In the genomic region with DNA sequence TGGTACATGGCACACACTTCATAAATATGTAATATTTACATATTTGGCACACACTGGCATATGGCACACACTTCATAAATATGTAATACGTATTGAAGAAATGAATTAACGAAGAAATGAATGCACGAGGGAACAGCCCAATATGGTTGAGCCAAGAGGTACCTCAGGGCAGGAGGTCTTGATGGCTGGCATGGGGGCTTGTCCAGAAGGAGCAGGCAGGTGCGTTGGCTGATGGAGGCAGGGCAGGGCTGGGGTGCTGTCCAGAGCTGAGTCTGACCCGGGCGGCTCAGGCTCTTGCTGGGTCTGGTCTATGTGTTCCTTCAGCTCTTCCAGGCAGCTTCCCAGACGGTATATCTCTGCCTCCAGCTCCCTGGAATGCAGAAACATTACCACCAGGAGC, we compare ENCODE assay signal across 22 cellular contexts. TPM values are rescaled to one million over a fixed set of nuclear protein-coding genes. Genes with fewer than 3 reads are reported as not detected.
DNase-seq lines count a peak whose midpoint lies in the region; FAIRE-seq and TF ChIP-seq lines count a peak whose summit lies in the region.
"Had no signal": no experiment of that assay in that cellular context is flagged by ENCODE, and none has a peak within 500 bp of the region (broad histone marks: within the 10 kb centered on the region; RNA-seq: fewer than 3 reads in every experiment).

No MANE protein-coding gene starts in this region.

- CTCF ChIA-PET in activated naive CD4-positive, alpha-beta T cell treated with anti-CD3 and anti-CD28 coated beads, Interleukin-2, amount 10 ng/mL, durations not matched to agents 7 days and 5 days (lab: Charles Lee) = interaction anchor here (1.7 to 2.2 kb wide), 2 partner anchors 23 to 26 kb away, joined by 5 to 10 read pairs; a partner anchor contains a TSS

- FAIRE-seq in kidney (lab: Jason Lieb, UNC) = no peak
- FAIRE-seq: D721Med, G401.6 had no signal

- H3K9me3 ChIP-seq in kidney (ENCODE audit: control insufficient read depth in 1 of 2, low read length in 2 of 2) (no peaks in the 10 kb centered on the region), vagina (no peaks in the 10 kb centered on the region)

- TF ChIP-seq CTCF in kidney (IDR thresholded peaks at IDR 0.05; ENCODE audit: borderline replicate concordance, extremely low read depth, insufficient read depth) = no peak
- TF ChIP-seq CTCF in vagina (IDR thresholded peaks at IDR 0.05) = no peak

- H3K4me1 ChIP-seq in kidney (ENCODE audit: control insufficient read depth in 1 of 2, insufficient read depth in 1 of 2, low read depth in 1 of 2, low read length in 2 of 2) = no peaks in the 10 kb centered on the region
- peaks cover 31% of the 10 kb centered on the region for H3K4me1 ChIP-seq in vagina

- H3K4me3 ChIP-seq in kidney (ENCODE audit: low read length in 2 of 2) (no peak overlapping the region), vagina (no peak overlapping the region)
- H3K4me3 ChIP-seq: dorsolateral prefrontal cortex had no signal

- H3K9ac ChIP-seq in kidney (ENCODE audit: low read length in 2 of 2) = no peak overlapping the region

- peaks cover 73% of the 10 kb centered on the region for H3K4me1 Mint-ChIP-seq in activated naive CD4-positive, alpha-beta T cell treated with anti-CD3 and anti-CD28 coated beads, Interleukin-2, amount 10 ng/mL, durations not matched to agents 7 days and 5 days
- peaks cover 72% of the 10 kb centered on the region for H3K4me1 Mint-ChIP-seq in activated T-helper 1 cell treated with anti-CD3 and anti-CD28 coated beads, Interleukin-12 subunit alpha, Interleukin-12 subunit beta, Interleukin-2, Interleukin-4 antibody, amounts not matched to agents 30 ng/mL and 10 ng/mL and 1 ng/mL, durations not matched to agents 14 hours and 24 hours and 36 hours (ENCODE audit: low read depth)

- intact Hi-C loops in activated T-helper 1 cell treated with anti-CD3 and anti-CD28 coated beads, Interleukin-12 subunit alpha, Interleukin-12 subunit beta, Interleukin-2, Interleukin-4 antibody, amounts not matched to agents 30 ng/mL and 10 ng/mL and 1 ng/mL, durations not matched to agents 14 hours and 24 hours and 36 hours (cut with micrococcal nuclease) = no loop called here
- intact Hi-C loops in kidney (cut with DNase I) (no loop called here), vagina (cut with DNase I) (no loop called here)

- H3K36me3 Mint-ChIP-seq in activated naive CD4-positive, alpha-beta T cell treated with anti-CD3 and anti-CD28 coated beads, Interleukin-2, amount 10 ng/mL, durations not matched to agents 7 days and 5 days = peaks cover 85% of the 10 kb centered on the region
- H3K36me3 Mint-ChIP-seq in activated T-helper 1 cell treated with anti-CD3 and anti-CD28 coated beads, Interleukin-12 subunit alpha, Interleukin-12 subunit beta, Interleukin-2, Interleukin-4 antibody, amounts not matched to agents 30 ng/mL and 10 ng/mL and 1 ng/mL, durations not matched to agents 14 hours and 24 hours and 36 hours (ENCODE audit: low read depth) = peaks cover 76% of the 10 kb centered on the region

- H3K27me3 ChIP-seq in vagina = no peaks in the 10 kb centered on the region
- H3K27me3 ChIP-seq: dorsolateral prefrontal cortex had no signal

- TF ChIP-seq POLR2A in vagina (IDR thresholded peaks at IDR 0.05) = no peak

- H3K9me3 Mint-ChIP-seq in activated naive CD4-positive, alpha-beta T cell treated with anti-CD3 and anti-CD28 coated beads, Interleukin-2, amount 10 ng/mL, durations not matched to agents 7 days and 5 days = no peaks in the 10 kb centered on the region
- no peaks in the 10 kb centered on the region for H3K9me3 Mint-ChIP-seq in activated T-helper 1 cell treated with anti-CD3 and anti-CD28 coated beads, Interleukin-12 subunit alpha, Interleukin-12 subunit beta, Interleukin-2, Interleukin-4 antibody, amounts not matched to agents 30 ng/mL and 10 ng/mL and 1 ng/mL, durations not matched to agents 14 hours and 24 hours and 36 hours
- H3K9me3 Mint-ChIP-seq: type B pancreatic cell had no signal

- no peaks in the 10 kb centered on the region for H3K27me3 Mint-ChIP-seq in activated naive CD4-positive, alpha-beta T cell treated with anti-CD3 and anti-CD28 coated beads, Interleukin-2, amount 10 ng/mL, durations not matched to agents 7 days and 5 days
- H3K27me3 Mint-ChIP-seq in activated T-helper 1 cell treated with anti-CD3 and anti-CD28 coated beads, Interleukin-12 subunit alpha, Interleukin-12 subunit beta, Interleukin-2, Interleukin-4 antibody, amounts not matched to agents 30 ng/mL and 10 ng/mL and 1 ng/mL, durations not matched to agents 14 hours and 24 hours and 36 hours (ENCODE audit: insufficient read depth) = no peaks in the 10 kb centered on the region
- H3K27me3 Mint-ChIP-seq: type B pancreatic cell had no signal

- peak overlapping the region; percentile 82 for H3K27ac Mint-ChIP-seq in activated naive CD4-positive, alpha-beta T cell treated with anti-CD3 and anti-CD28 coated beads, Interleukin-2, amount 10 ng/mL, durations not matched to agents 7 days and 5 days
- H3K27ac Mint-ChIP-seq in activated T-helper 1 cell treated with anti-CD3 and anti-CD28 coated beads, Interleukin-12 subunit alpha, Interleukin-12 subunit beta, Interleukin-2, Interleukin-4 antibody, amounts not matched to agents 30 ng/mL and 10 ng/mL and 1 ng/mL, durations not matched to agents 14 hours and 24 hours and 36 hours = peak overlapping the region; percentile 82
- H3K27ac Mint-ChIP-seq: type B pancreatic cell had no signal

- no peak overlapping the region for H3K4me3 Mint-ChIP-seq in activated naive CD4-positive, alpha-beta T cell treated with anti-CD3 and anti-CD28 coated beads, Interleukin-2, amount 10 ng/mL, durations not matched to agents 7 days and 5 days
- no peak overlapping the region for H3K4me3 Mint-ChIP-seq in activated T-helper 1 cell treated with anti-CD3 and anti-CD28 coated beads, Interleukin-12 subunit alpha, Interleukin-12 subunit beta, Interleukin-2, Interleukin-4 antibody, amounts not matched to agents 30 ng/mL and 10 ng/mL and 1 ng/mL, durations not matched to agents 14 hours and 24 hours and 36 hours
- H3K4me3 Mint-ChIP-seq: type B pancreatic cell had no signal

- H3K36me3 ChIP-seq in kidney (ENCODE audit: control insufficient read depth in 1 of 2, insufficient read depth in 2 of 2, low read length in 2 of 2) (peaks cover 25 to 47% of the 10 kb centered on the region in 2 donors), vagina (peaks cover 0 to 61% of the 10 kb centered on the region in 2 donors)

- H3K27ac ChIP-seq in kidney (ENCODE audit: low read depth in 2 of 2, low read length in 2 of 2) = no peak overlapping the region
- peak overlapping the region; percentile 34 for H3K27ac ChIP-seq in vagina
- H3K27ac ChIP-seq: dorsolateral prefrontal cortex, WERI-Rb-1 had no signal

- DNase-seq in activated naive CD4-positive, alpha-beta T cell treated with anti-CD3 and anti-CD28 coated beads, Interleukin-2, amount 10 ng/mL, durations not matched to agents 7 days and 5 days = no peak
- no peak for DNase-seq in activated naive CD4-positive, alpha-beta T cell (lab: John Stamatoyannopoulos, UW)
- DNase-seq in activated T-helper 1 cell treated with anti-CD3 and anti-CD28 coated beads, Interleukin-12 subunit alpha, Interleukin-12 subunit beta, Interleukin-2, Interleukin-4 antibody, amounts not matched to agents 30 ng/mL and 10 ng/mL and 1 ng/mL, durations not matched to agents 14 hours and 24 hours and 36 hours (ENCODE audit: low spot score) = no peak
- DNase-seq in kidney (peak; percentile 62), vagina (ENCODE audit: extremely low spot score in 2 of 2) (no peak), DMS 273 (lab: John Stamatoyannopoulos, UW; ENCODE audit: unreplicated experiment) (no peak), pons (ENCODE audit: low spot score) (no peak), SW 1271 (lab: John Stamatoyannopoulos, UW) (no peak)
- DNase-seq: activated CD8-positive, alpha-beta memory T cell treated with anti-CD3 and anti-CD28 coated beads, Interleukin-2, amount 50 U/mL, for 4 hours; dorsolateral prefrontal cortex; HCEC 1CT; KBM-7; NCI-H2029 treated with DMSO at 0.1 percent for 48 hours; NCI-H510A treated with DMSO at 0.1 percent for 48 hours; nucleus accumbens; right cardiac atrium; stimulated activated naive CD4-positive, alpha-beta T cell treated with Interleukin-2 at 50 U/mL for 16 hours; WERI-Rb-1 had no signal

RNA-seq across cellular contexts. Expression of a gene that starts 26.2 kb away (rescaled TPM):
- 178 and 182 TPM in 2 replicates for total RNA-seq in activated T-helper 1 cell treated with anti-CD3 and anti-CD28 coated beads, Interleukin-12 subunit alpha, Interleukin-12 subunit beta, Interleukin-2, Interleukin-4 antibody, amounts not matched to agents 30 ng/mL and 10 ng/mL and 1 ng/mL, durations not matched to agents 14 hours and 24 hours and 36 hours
- total RNA-seq in kidney (52.1 TPM), vagina (55.0 TPM)
- polyA plus RNA-seq in kidney (ENCODE audit: insufficient read depth, low read depth, low replicate concordance) = 6.1 TPM

RNA-seq across cellular contexts. Expression of a gene that starts 31.9 kb away (rescaled TPM):
- not detected in 2 replicates for total RNA-seq in activated T-helper 1 cell treated with anti-CD3 and anti-CD28 coated beads, Interleukin-12 subunit alpha, Interleukin-12 subunit beta, Interleukin-2, Interleukin-4 antibody, amounts not matched to agents 30 ng/mL and 10 ng/mL and 1 ng/mL, durations not matched to agents 14 hours and 24 hours and 36 hours
- total RNA-seq in kidney (not detected), vagina (not detected)
- polyA plus RNA-seq in kidney (ENCODE audit: insufficient read depth, low read depth, low replicate concordance) = not detected
- total RNA-seq: mononuclear cell, right cardiac atrium had no signal

RNA-seq across cellular contexts. Expression of a gene that starts 38.6 kb away (rescaled TPM):
- total RNA-seq in activated T-helper 1 cell treated with anti-CD3 and anti-CD28 coated beads, Interleukin-12 subunit alpha, Interleukin-12 subunit beta, Interleukin-2, Interleukin-4 antibody, amounts not matched to agents 30 ng/mL and 10 ng/mL and 1 ng/mL, durations not matched to agents 14 hours and 24 hours and 36 hours = not detected in 2 replicates
- not detected for total RNA-seq in kidney
- polyA plus RNA-seq in kidney (ENCODE audit: insufficient read depth, low read depth, low replicate concordance) = 0.73 TPM
- not detected for total RNA-seq in vagina
- total RNA-seq: mononuclear cell had no signal
